8 cellular contexts compared by ENCODE assay signal in the genomic region with DNA sequence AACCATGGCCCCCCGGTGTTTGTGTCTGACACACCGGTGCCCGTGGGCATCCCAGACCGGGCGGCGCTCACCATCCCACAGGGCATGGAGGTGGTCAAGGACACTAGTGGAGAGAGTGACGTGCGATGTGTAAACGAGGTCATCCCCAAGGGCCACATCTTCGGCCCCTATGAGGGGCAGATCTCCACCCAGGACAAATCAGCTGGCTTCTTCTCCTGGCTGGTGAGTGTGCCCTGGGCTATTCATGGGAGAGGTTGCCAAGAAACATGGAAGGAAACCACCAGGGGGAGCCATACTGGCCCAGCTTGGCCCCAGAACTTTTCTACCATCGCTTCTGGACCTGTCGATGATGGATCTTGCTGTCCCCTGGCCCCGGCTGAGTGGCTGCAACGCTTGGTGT. TPM values are rescaled to one million over a fixed set of nuclear protein-coding genes. Genes with fewer than 3 reads are reported as not detected.
A peak's percentile ranks its signal among the peaks of the same experiment; 100 is the strongest.
DNase-seq lines count a peak whose midpoint lies in the region; FAIRE-seq and TF ChIP-seq lines count a peak whose summit lies in the region.

No MANE protein-coding gene starts in this region.

- TF ChIP-seq CTCF in LNCaP clone FGC (IDR thresholded peaks at IDR 0.05; ENCODE audit: control insufficient read depth, extremely low read depth, insufficient read depth) (peak; percentile 24; the same call in 1 of the 2 replicates), endothelial cell of umbilical vein (IDR thresholded peaks at IDR 0.05; ENCODE audit: extremely low read depth in 1 of 2, insufficient read depth in 1 of 2, low read depth in 1 of 2, low read length in 2 of 2) (peak; percentile 63 to 66), prostate gland (IDR thresholded peaks at IDR 0.05) (peak in 3 of 4 experiments; percentile 35 to 51 (median 46)), RWPE1 (conservative IDR thresholded peaks at IDR 0.05; ENCODE audit: low read depth) (no peak)

- H3K9me3 ChIP-seq in endothelial cell of umbilical vein (replicated peaks; ENCODE audit: control insufficient read depth, insufficient read depth, low read length) (no peaks in the 10 kb centered on the region), prostate gland (no peaks in the 10 kb centered on the region)

- no peak for TF ChIP-seq POLR2A in endothelial cell of umbilical vein (IDR thresholded peaks at IDR 0.05; ENCODE audit: low read depth, low read length)
- TF ChIP-seq POLR2A in prostate gland (IDR thresholded peaks at IDR 0.05): no peak

- CTCF ChIA-PET in endothelial cell of umbilical vein (lab: Charles Lee) (interaction anchor here (0.5 to 5.5 kb wide), 10 partner anchors 10 to 263 kb away, joined by 3 to 35 read pairs (median 5); no protein-coding TSS in a partner anchor), RWPE1 (lab: Yijun Ruan, JAX) (interaction anchor here (0.5 to 1.0 kb wide), 6 partner anchors 12 to 476 kb away, joined by 3 to 6 read pairs (median 4); no protein-coding TSS in a partner anchor)

- H3K9ac ChIP-seq in endothelial cell of umbilical vein (replicated peaks; ENCODE audit: extremely low read depth, insufficient read depth, low read length): no peak overlapping the region

- intact Hi-C loops in endothelial cell of umbilical vein (cut with micrococcal nuclease) (loop anchor here (1.0 to 5.0 kb wide), 2 partner anchors 71 to 110 kb away; no protein-coding TSS in a partner anchor), prostate gland (cut with DNase I) (no loop called here)

- no peaks in the 10 kb centered on the region for H3K9me1 ChIP-seq in endothelial cell of umbilical vein (replicated peaks; ENCODE audit: control insufficient read depth, extremely low read depth, insufficient read depth, low read length)

- H3K4me3 ChIP-seq in LNCaP clone FGC (ENCODE audit: low read depth, low read length) (no peak overlapping the region), endothelial cell of umbilical vein (replicated peaks in 1 of 3; ENCODE audit: insufficient read depth in 1 of 3, low read depth in 1 of 3, low read length in 3 of 3) (no peak overlapping the region), prostate gland (no peak overlapping the region)

- peaks cover 12% of the 10 kb centered on the region for H3K4me1 ChIP-seq in endothelial cell of umbilical vein (ENCODE audit: control insufficient read depth, extremely low read depth, insufficient read depth, low read length)
- no peaks in the 10 kb centered on the region for H3K4me1 ChIP-seq in prostate gland (replicated peaks)

- H4K20me1 ChIP-seq in endothelial cell of umbilical vein (replicated peaks; ENCODE audit: control insufficient read depth, extremely low read depth, insufficient read depth, low read length): no peaks in the 10 kb centered on the region

- peak; percentile 46 for FAIRE-seq in endothelial cell of umbilical vein (lab: Jason Lieb, UNC)

- H3K27ac ChIP-seq in endothelial cell of umbilical vein (ENCODE audit: insufficient read depth, low read depth, low read length) (no peak overlapping the region), prostate gland (no peak overlapping the region), RWPE1 (no peak overlapping the region; the same call in 1 of the 2 replicates)

- dilution Hi-C loops in endothelial cell of umbilical vein (cut with MboI; ENCODE audit: extremely low pct_ligation_motif_present, low sequenced_read_pairs): no loop called here

- H3K36me3 ChIP-seq in endothelial cell of umbilical vein (ENCODE audit: control insufficient read depth in 2 of 2, extremely low read depth in 1 of 2, insufficient read depth in 2 of 2, low read length in 2 of 2) (peaks cover 0 to 14% of the 10 kb centered on the region in 2 experiments), prostate gland (no peaks in the 10 kb centered on the region)

- H2AFZ ChIP-seq in endothelial cell of umbilical vein (ENCODE audit: low read depth, low read length): no peak overlapping the region

- no peaks in the 10 kb centered on the region for H3K79me2 ChIP-seq in endothelial cell of umbilical vein (ENCODE audit: control insufficient read depth, insufficient read depth, low read length)

- POLR2A ChIA-PET in endothelial cell of umbilical vein (lab: Charles Lee): no interaction called here
- POLR2A ChIA-PET in RWPE1 (lab: Yijun Ruan, JAX; ENCODE audit: low non-redundant PET): no interaction called here

- BruUV-seq in endothelial cell of umbilical vein (replicated peaks; lab: Mats Ljungman, UMichigan): no TSS peak

- peak; percentile 17 for DNase-seq in NCI-H1092 treated with DMSO at 0.1 percent for 48 hours (lab: John Stamatoyannopoulos, UW)
- no peak for DNase-seq in NCI-H1092 (lab: John Stamatoyannopoulos, UW)
- DNase-seq in LNCaP clone FGC (ENCODE audit: low read depth): no peak
- peak; percentile 21 for DNase-seq in endothelial cell of umbilical vein (ENCODE audit: low read depth, low spot score)
- DNase-seq in prostate gland (ENCODE audit: low spot score): no peak
- no peak for DNase-seq in NCI-H1048 (lab: John Stamatoyannopoulos, UW)
- no peak for DNase-seq in stimulated activated naive CD4-positive, alpha-beta T cell (lab: John Stamatoyannopoulos, UW)
- DNase-seq in RWPE1 (ENCODE audit: low spot score): no peak

- H3K27me3 ChIP-seq in endothelial cell of umbilical vein (ENCODE audit: control insufficient read depth in 2 of 2, insufficient read depth in 2 of 2, low read length in 2 of 2) (no peaks in the 10 kb centered on the region), prostate gland (replicated peaks; ENCODE audit: insufficient read depth) (no peaks in the 10 kb centered on the region)

- no peak overlapping the region for H3K4me2 ChIP-seq in endothelial cell of umbilical vein (ENCODE audit: insufficient read depth, low read length)

- WGBS in prostate gland: 89% methylated on average over 14 of the region's 14 CpGs

TF ChIP-seq in endothelial cell of umbilical vein, 7 proteins besides CTCF, POLR2A, EP300 and RAD21:
- TF ChIP-seq FOS (IDR thresholded peaks at IDR 0.05; ENCODE audit: borderline replicate concordance, insufficient read depth, low read length) (no peak), JUN (IDR thresholded peaks at IDR 0.05; ENCODE audit: borderline replicate concordance, insufficient read depth, insufficient read length, low read depth) (no peak), MAX (IDR thresholded peaks at IDR 0.05; ENCODE audit: insufficient read depth, insufficient read length) (no peak), MYC (IDR thresholded peaks at IDR 0.05; ENCODE audit: low read depth, low read length) (no peak), EZH2 (IDR thresholded peaks at IDR 0.05; ENCODE audit: borderline replicate concordance, low read depth, low read length, severe bottlenecking) (no peak), GATA2 (IDR thresholded peaks at IDR 0.05; ENCODE audit: insufficient read depth, insufficient read length, low read depth, low read length) (no peak), POLR2AphosphoS5 (IDR thresholded peaks at IDR 0.05; ENCODE audit: insufficient read depth, low read depth, low read length) (no peak)

RNA-seq across cellular contexts. Expression of gene PRDM11, which starts 36.5 kb away (rescaled TPM):
- total RNA-seq in endothelial cell of umbilical vein (13.9 and 14.1 TPM in 2 replicates), prostate gland (10 to 100 TPM; 13.1 to 15.3 TPM)
- polyA plus RNA-seq in endothelial cell of umbilical vein: 5.9 and 6.9 TPM in 2 replicates
- 5.3 and 6.8 TPM in 2 replicates for polyA plus RNA-seq in endothelial cell of umbilical vein (2011; cell fraction: cytosol; rRNA removed)
- polyA plus RNA-seq in endothelial cell of umbilical vein (2011; cell fraction: nucleus; rRNA removed): 10.2 and 12.8 TPM in 2 replicates
- polyA plus RNA-seq in endothelial cell of umbilical vein (2012): 5.9 and 8.8 TPM in 2 replicates
- 7.7 and 18.1 TPM in 2 replicates for polyA minus RNA-seq in endothelial cell of umbilical vein
- polyA minus RNA-seq in endothelial cell of umbilical vein (2011; cell fraction: cytosol; rRNA and poly(A)+ RNA removed): 10.0 TPM
- 7.7 and 12.2 TPM in 2 replicates for polyA minus RNA-seq in endothelial cell of umbilical vein (2011; cell fraction: nucleus; rRNA and poly(A)+ RNA removed)

Comparison
In these comparisons a context has a peak if more than half of its experiments do, and no peak if none do; other contexts are left out.
1. DNase-seq: peak in NCI-H1092 treated with DMSO at 0.1 percent for 48 hours (single experiment) and endothelial cell of umbilical vein (single experiment); none in NCI-H1092 (single experiment), LNCaP clone FGC (single experiment), prostate gland (single experiment), NCI-H1048 (single experiment), stimulated activated naive CD4-positive, alpha-beta T cell (0 of 6) and RWPE1 (single experiment).